Comparison of ENCODE assay signal across 1 cellular context in the genomic region with DNA sequence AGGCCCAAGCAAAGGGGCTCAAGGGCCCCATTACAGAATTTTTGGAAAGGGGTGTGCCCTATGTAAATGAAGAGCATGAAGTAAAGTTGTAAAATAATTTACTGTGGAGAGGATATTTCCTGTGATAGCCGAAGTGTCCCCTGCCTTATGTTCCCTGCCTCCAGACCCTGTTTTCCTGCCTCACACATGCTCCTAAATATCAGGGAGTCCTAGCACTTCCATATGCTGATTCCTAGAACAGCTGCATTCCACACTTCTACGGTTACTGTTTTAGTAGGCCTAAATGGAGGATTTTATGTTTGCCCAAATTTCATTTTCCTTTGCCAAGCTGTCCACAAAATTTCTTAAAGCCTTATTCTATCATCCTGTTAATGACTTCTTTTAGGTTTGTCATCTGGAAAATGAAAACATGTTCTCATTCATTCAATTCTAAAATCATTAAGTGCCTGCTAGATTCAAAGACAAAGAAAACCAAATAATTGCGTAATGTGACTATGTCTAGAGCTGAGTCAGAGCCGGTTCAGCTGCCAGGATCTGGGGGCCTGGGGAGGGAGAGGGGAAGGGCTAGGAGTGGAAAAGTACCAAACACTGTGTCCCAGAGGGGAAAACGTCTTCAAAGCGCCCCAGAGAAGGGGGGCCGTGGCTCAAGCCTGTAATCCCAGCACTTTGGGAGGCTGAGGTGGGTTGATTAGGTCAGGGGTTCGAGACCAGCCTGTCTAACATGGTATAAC.
A peak's percentile ranks its signal among the peaks of the same experiment; 100 is the strongest.
TF ChIP-seq lines count a peak whose summit lies in the region.

No MANE protein-coding gene starts in this region.

TF ChIP-seq in H1, 55 proteins besides CTCF, POLR2A, EP300 and RAD21:
- no peak for TF ChIP-seq GABPA (IDR thresholded peaks at IDR 0.05; ENCODE audit: borderline replicate concordance, insufficient read depth, low read length)
- TF ChIP-seq ASH2L (IDR thresholded peaks at IDR 0.05; ENCODE audit: low read length), result no peak
- no peak for TF ChIP-seq CTBP2 (IDR thresholded peaks at IDR 0.05; ENCODE audit: borderline replicate concordance, insufficient read depth, insufficient read length, low read length)
- no peak for TF ChIP-seq CBX8 (IDR thresholded peaks at IDR 0.05; ENCODE audit: borderline replicate concordance, low read depth, low read length)
- peak; percentile 70 for TF ChIP-seq SP1 (IDR thresholded peaks at IDR 0.05; ENCODE audit: low read depth, low read length)
- no peak for TF ChIP-seq ATF2 (IDR thresholded peaks at IDR 0.05; ENCODE audit: low read length)
- TF ChIP-seq JUND (IDR thresholded peaks at IDR 0.05; ENCODE audit: low read length), result peak; percentile 69
- TF ChIP-seq BACH1 (IDR thresholded peaks at IDR 0.05; ENCODE audit: low read length), result peak; percentile 96
- TF ChIP-seq EGR1 (IDR thresholded peaks at IDR 0.05; ENCODE audit: borderline replicate concordance, low read depth, low read length), result peak; percentile 44; the same call in 1 of the 2 replicates
- peak; percentile 98 for TF ChIP-seq CEBPB (IDR thresholded peaks at IDR 0.05; ENCODE audit: low read depth, low read length)
- TF ChIP-seq MAFK (IDR thresholded peaks at IDR 0.05; ENCODE audit: low read depth, low read length), result peak; percentile 70; the same call in 1 of the 2 replicates
